ENCODE assay signal across 8 cellular contexts in genomic region chr2:219171231-219171651, GRCh38. TPM values are rescaled to one million over a fixed set of nuclear protein-coding genes. Genes with fewer than 3 reads are reported as not detected.
DNase-seq lines count a peak whose midpoint lies in the region; ATAC-seq, FAIRE-seq and TF ChIP-seq lines count a peak whose summit lies in the region.

No MANE protein-coding gene starts in this region.

- no peak for FAIRE-seq in H54 (lab: Jason Lieb, UNC)

- no peak for TF ChIP-seq POLR2A in H54 (IDR thresholded peaks at IDR 0.05; ENCODE audit: low read depth, low read length)

- no peaks in the 10 kb centered on the region for H3K4me1 ChIP-seq in Panc1 (ENCODE audit: control insufficient read depth, insufficient read depth, low read length)

- BruUV-seq in Panc1 (replicated peaks; lab: Mats Ljungman, UMichigan): no TSS peak
- BruUV-seq in MCF 10A (replicated peaks; lab: Mats Ljungman, UMichigan): no TSS peak

- H3K9me3 ChIP-seq in Panc1 (ENCODE audit: control insufficient read depth, insufficient read depth, low read depth, low read length): no peaks in the 10 kb centered on the region

- no peaks in the 10 kb centered on the region for H3K27me3 ChIP-seq in Panc1 (ENCODE audit: control insufficient read depth, insufficient read depth, low read length)

- CTCF ChIA-PET in Panc1 (lab: Charles Lee): interaction anchor here (0.7 kb wide), 1 partner anchor 217 kb away, joined by 3 read pairs; the partner anchor contains the start of gene DNPEP
- CTCF ChIA-PET in MCF 10A (lab: Yijun Ruan, JAX): interaction anchor here (0.5 to 9.3 kb wide), 17 partner anchors 11 to 359 kb away, joined by 3 to 82 read pairs (median 5); partner anchors contain the start of genes DNAJB2, GLB1L, NHEJ1 and STK16

- H3K4me1 Mint-ChIP-seq in MCF 10A (ENCODE audit: insufficient read depth, unreplicated experiment): peaks cover 8% of the 10 kb centered on the region

- TF ChIP-seq CTCF in Panc1 (IDR thresholded peaks at IDR 0.05): peak; percentile 88
- TF ChIP-seq CTCF in MCF 10A (IDR thresholded peaks at IDR 0.05; ENCODE audit: unreplicated experiment): peak; percentile 59

- H3K9me3 Mint-ChIP-seq in MCF 10A (ENCODE audit: unreplicated experiment): no peaks in the 10 kb centered on the region

- no peak overlapping the region for H3K4me3 Mint-ChIP-seq in MCF 10A (ENCODE audit: unreplicated experiment)

- H3K36me3 Mint-ChIP-seq in MCF 10A (ENCODE audit: insufficient read depth, unreplicated experiment): peaks cover 28% of the 10 kb centered on the region

- intact Hi-C loops in Panc1 (cut with micrococcal nuclease; ENCODE audit: unreplicated experiment) (no loop called here), MCF 10A (cut with micrococcal nuclease) (loop anchor here (1.0 to 2.0 kb wide), 2 partner anchors 124 to 127 kb away; no protein-coding TSS in a partner anchor)

- no peaks in the 10 kb centered on the region for H3K27me3 Mint-ChIP-seq in MCF 10A (ENCODE audit: insufficient read depth, unreplicated experiment)

- H3K4me3 ChIP-seq in Panc1 (ENCODE audit: low read depth in 2 of 2, low read length in 2 of 2): no peak overlapping the region
- H3K4me3 ChIP-seq in skin epidermis: no peak overlapping the region

- H3K27ac ChIP-seq in Panc1 (ENCODE audit: low read length) (no peak overlapping the region), skin epidermis (peak overlapping the region in 12 of 21 experiments; percentile 1 to 71 (median 52))

- no peak overlapping the region for H3K27ac Mint-ChIP-seq in MCF 10A (ENCODE audit: low read depth, unreplicated experiment)

- ATAC-seq in Panc1 (peak; percentile 55), HG03460 (IDR thresholded peaks at IDR 0.05; ENCODE audit: unreplicated experiment) (no peak), GM21737 (IDR thresholded peaks at IDR 0.05; ENCODE audit: unreplicated experiment) (no peak)

- H3K36me3 ChIP-seq in Panc1 (ENCODE audit: control insufficient read depth, insufficient read depth, low read length): no peaks in the 10 kb centered on the region; the same call in 1 of the 2 replicates

- in situ Hi-C loops in Panc1 (cut with HindIII; ENCODE audit: low pct_unique_long_range_greater_than_20kb, low sequenced_read_pairs): no loop called here

- DNase-seq in COLO829 (ENCODE audit: low spot score): peak; percentile 58
- DNase-seq in H54 (ENCODE audit: insufficient read length, low spot score): peak; percentile 58
- peak; percentile 27 for DNase-seq in Panc1 (ENCODE audit: low read depth, low spot score)
- DNase-seq in MCF 10A (ENCODE audit: unreplicated experiment): peak; percentile 57
- DNase-seq in iris pigment epithelial cell (ENCODE audit: low read depth): peak; percentile 75

- POLR2A ChIA-PET in Panc1 (lab: Charles Lee) (interaction anchor here (0.5 kb wide), 1 partner anchor 13 kb away, joined by 5 read pairs; no protein-coding TSS in a partner anchor), MCF 10A (lab: Yijun Ruan, JAX) (interaction anchor here (0.7 to 2.2 kb wide), 7 partner anchors 12 to 216 kb away, joined by 3 to 11 read pairs (median 3); partner anchors contain the start of genes ANKZF1, ATG9A and TUBA4B)

RNA-seq across cellular contexts. Expression of gene SLC23A3, which starts 1.4 kb away (rescaled TPM):
- 3.3 TPM for total RNA-seq in Panc1 (2021; ENCODE audit: unreplicated experiment)
- polyA plus RNA-seq in Panc1 (2012; ENCODE audit: insufficient read length): 1.9 TPM
- 1.7 and 2.6 TPM in 2 replicates for total RNA-seq in MCF 10A (2022)

RNA-seq across cellular contexts. Expression of gene CNPPD1, which starts 5.5 kb away (rescaled TPM):
- 55.7 TPM for total RNA-seq in Panc1 (2021; ENCODE audit: unreplicated experiment)
- 78.3 TPM for polyA plus RNA-seq in Panc1 (2012; ENCODE audit: insufficient read length)
- total RNA-seq in MCF 10A (2022): 33.9 and 39.1 TPM in 2 replicates

RNA-seq across cellular contexts. Expression of gene RETREG2, which starts 6.8 kb away (rescaled TPM):
- 106 TPM for total RNA-seq in Panc1 (2021; ENCODE audit: unreplicated experiment)
- 107 TPM for polyA plus RNA-seq in Panc1 (2012; ENCODE audit: insufficient read length)
- 49.3 and 64.5 TPM in 2 replicates for total RNA-seq in MCF 10A (2022)

RNA-seq across cellular contexts. Expression of gene NHEJ1, which starts 10.6 kb away (rescaled TPM):
- total RNA-seq in Panc1 (2021; ENCODE audit: unreplicated experiment) (18.2 TPM), MCF 10A (2022) (7.5 and 11.5 TPM in 2 replicates)
- 17.4 TPM for polyA plus RNA-seq in Panc1 (2012; ENCODE audit: insufficient read length)

RNA-seq across cellular contexts. Expression of gene ZFAND2B, which starts 35.3 kb away (rescaled TPM):
- 43.2 TPM for total RNA-seq in Panc1 (2021; ENCODE audit: unreplicated experiment)
- polyA plus RNA-seq in Panc1 (2012; ENCODE audit: insufficient read length): 34.0 TPM
- total RNA-seq in MCF 10A (2022): 61.0 and 73.1 TPM in 2 replicates
